ENCODE assay signal across 26 cellular contexts in genomic region chr16:15900357-15900756, GRCh38. TPM values are rescaled to one million over a fixed set of nuclear protein-coding genes. Genes with fewer than 3 reads are reported as not detected.
DNase-seq lines count a peak whose midpoint lies in the region; ATAC-seq and TF ChIP-seq lines count a peak whose summit lies in the region.
"Had no signal": no experiment of that assay in that cellular context is flagged by ENCODE, and none has a peak within 500 bp of the region (broad histone marks: within the 10 kb centered on the region; RNA-seq: fewer than 3 reads in every experiment).

No MANE protein-coding gene starts in this region.

- DNase-seq in HCT116 (ENCODE audit: low read depth, low spot score) (no peak), RWPE1 (ENCODE audit: low spot score) (no peak), epithelial cell of prostate (ENCODE audit: low read depth, low spot score) (no peak), suprapubic skin (ENCODE audit: low spot score in 2 of 2) (no peak), esophagus muscularis mucosa (ENCODE audit: extremely low spot score) (no peak), retina (no peak), MG63 (no peak)
- DNase-seq: CD8-positive, alpha-beta memory T cell; DMS 273 treated with DMSO at 0.1 percent for 48 hours; DMS79; GDM1; H7; KBM-7; MM.1S; NCI-H1048; NCI-H1417; NCI-H1694; NCI-H2029 treated with DMSO at 0.1 percent for 48 hours; NCI-H446 treated with DMSO at 0.1 percent for 48 hours; NCI-H526; NCI-H82 had no signal

- POLR2A ChIA-PET in HCT116 (lab: Charles Lee) (interaction anchor here (0.8 to 1.9 kb wide), 4 partner anchors 12 to 52 kb away, joined by 3 to 18 read pairs (median 3); partner anchors contain the start of gene CEP20), RWPE1 (lab: Yijun Ruan, JAX; ENCODE audit: low non-redundant PET) (no interaction called here)

- ATAC-seq in HCT116 = no peak
- ATAC-seq: Right ventricle myocardium inferior had no signal

- no peak for TF ChIP-seq CTCF in HCT116 (IDR thresholded peaks at IDR 0.05 in 2 of 3, conservative IDR thresholded peaks at IDR 0.05 in 1 of 3; ENCODE audit: borderline replicate concordance in 1 of 3, insufficient read depth in 1 of 3, low read depth in 2 of 3, low read length in 2 of 3)
- TF ChIP-seq CTCF in RWPE1 (conservative IDR thresholded peaks at IDR 0.05; ENCODE audit: low read depth) = no peak
- no peak for TF ChIP-seq CTCF in suprapubic skin (IDR thresholded peaks at IDR 0.05)
- TF ChIP-seq CTCF in esophagus muscularis mucosa (IDR thresholded peaks at IDR 0.05) = no peak

- 76% methylated on average over 3 of the region's 3 CpGs for WGBS in suprapubic skin
- WGBS in esophagus muscularis mucosa = 94% methylated on average over 3 of the region's 3 CpGs

- H3K27me3 ChIP-seq in HCT116 (ENCODE audit: insufficient read depth, low read length) = no peaks in the 10 kb centered on the region
- no peaks in the 10 kb centered on the region for H3K27me3 ChIP-seq in suprapubic skin
- H3K27me3 ChIP-seq in esophagus muscularis mucosa = no peaks in the 10 kb centered on the region
- H3K27me3 ChIP-seq in MG63 = no peaks in the 10 kb centered on the region
- H3K27me3 ChIP-seq: SJCRH30 had no signal

- H3K9me2 ChIP-seq in HCT116 (ENCODE audit: insufficient read depth) = no peaks in the 10 kb centered on the region

- H3K4me1 ChIP-seq in HCT116 (ENCODE audit: control insufficient read depth in 1 of 2, insufficient read depth in 2 of 2, low read length in 2 of 2) = peaks cover 46 to 73% of the 10 kb centered on the region in 2 experiments
- peaks cover 10% of the 10 kb centered on the region for H3K4me1 ChIP-seq in suprapubic skin
- peaks cover 0 to 5% (median 0%) of the 10 kb centered on the region in 4 donors for H3K4me1 ChIP-seq in esophagus muscularis mucosa
- H3K4me1 ChIP-seq: SJCRH30 had no signal

- intact Hi-C loops in HCT116 (cut with micrococcal nuclease) = no loop called here
- intact Hi-C loops in esophagus muscularis mucosa (cut with DNase I) = no loop called here

- H2AFZ ChIP-seq in HCT116 (ENCODE audit: low read depth, low read length, poor library complexity, severe bottlenecking) = peak overlapping the region; percentile 24
- H2AFZ ChIP-seq: GM23248 had no signal

- H3K4me3 ChIP-seq in HCT116 (replicated peaks in 1 of 2; ENCODE audit: low read depth in 1 of 2, low read length in 2 of 2) (peak overlapping the region in 1 of 2 experiments; percentile 38; a peak in 1 of 4 replicates), suprapubic skin (no peak overlapping the region), esophagus muscularis mucosa (no peak overlapping the region), MG63 (no peak overlapping the region)
- H3K4me3 ChIP-seq: GM12878, GM23248, SJCRH30 had no signal

- CTCF ChIA-PET in HCT116 (lab: Charles Lee) = interaction anchor here (0.9 to 1.7 kb wide), 2 partner anchors 9 to 25 kb away, joined by 4 read pairs; no protein-coding TSS in a partner anchor
- CTCF ChIA-PET in RWPE1 (lab: Yijun Ruan, JAX) = interaction anchor here (0.6 kb wide), 1 partner anchor 27 kb away, joined by 4 read pairs; no protein-coding TSS in a partner anchor

- H3K27ac ChIP-seq in HCT116 (ENCODE audit: low read depth, low read length) (peak overlapping the region; percentile 87), RWPE1 (peak overlapping the region; percentile 96), epithelial cell of prostate (peak overlapping the region; percentile 92), suprapubic skin (peak overlapping the region; percentile 67), esophagus muscularis mucosa (replicated peaks in 1 of 4) (no peak overlapping the region)
- H3K27ac ChIP-seq: SJCRH30 had no signal

- H4K20me1 ChIP-seq in HCT116 (ENCODE audit: insufficient read depth) = no peaks in the 10 kb centered on the region

- BruUV-seq in HCT116 (replicated peaks; lab: Mats Ljungman, UMichigan) = no TSS peak

- TF ChIP-seq EP300 in suprapubic skin (IDR thresholded peaks at IDR 0.05) (no peak), esophagus muscularis mucosa (IDR thresholded peaks at IDR 0.05) (no peak)

- RAD21 ChIA-PET in HCT116 (lab: Charles Lee; ENCODE audit: low non-redundant PET in 1 of 2, low total read pairs in 2 of 2, uncharacterized antibody in 2 of 2, unreplicated experiment in 2 of 2) = interaction anchor here (0.5 to 1.0 kb wide), 2 partner anchors 12 to 194 kb away, joined by 3 read pairs; partner anchors contain the start of gene CEP20 (in 1 of the 2)

- TF ChIP-seq POLR2A in HCT116 (IDR thresholded peaks at IDR 0.05; ENCODE audit: borderline replicate concordance, extremely low read depth, insufficient read depth, insufficient read length) (no peak), suprapubic skin (IDR thresholded peaks at IDR 0.05) (no peak), esophagus muscularis mucosa (IDR thresholded peaks at IDR 0.05; ENCODE audit: low read depth) (no peak)

- H3K4me2 ChIP-seq in HCT116 (ENCODE audit: low read length) = peak overlapping the region; percentile 75

- no peaks in the 10 kb centered on the region for H3K9me3 ChIP-seq in HCT116 (ENCODE audit: control insufficient read depth in 1 of 2, insufficient read depth in 1 of 2, low read depth in 1 of 2, low read length in 2 of 2)
- no peaks in the 10 kb centered on the region for H3K9me3 ChIP-seq in suprapubic skin
- no peaks in the 10 kb centered on the region for H3K9me3 ChIP-seq in esophagus muscularis mucosa
- H3K9me3 ChIP-seq in MG63 = no peaks in the 10 kb centered on the region
- H3K9me3 ChIP-seq: SJCRH30 had no signal

- peak overlapping the region; percentile 55 for H3K9ac ChIP-seq in HCT116 (ENCODE audit: low read length)
- H3K9ac ChIP-seq: GM23248 had no signal

- no peak for TF ChIP-seq RAD21 in HCT116 (IDR thresholded peaks at IDR 0.05; ENCODE audit: low read depth)

- H3K36me3 ChIP-seq in HCT116 (ENCODE audit: control insufficient read depth in 1 of 2, insufficient read depth in 2 of 2, low read length in 2 of 2) (no peaks in the 10 kb centered on the region), suprapubic skin (no peaks in the 10 kb centered on the region), esophagus muscularis mucosa (no peaks in the 10 kb centered on the region), MG63 (no peaks in the 10 kb centered on the region)
- H3K36me3 ChIP-seq: SJCRH30 had no signal

- no peaks in the 10 kb centered on the region for H3K79me2 ChIP-seq in HCT116 (ENCODE audit: insufficient read depth, low read length)

TF ChIP-seq in HCT116, 20 proteins besides CTCF, POLR2A, EP300 and RAD21 (continues in another document):
- no peak for TF ChIP-seq FOSL1 (IDR thresholded peaks at IDR 0.05; ENCODE audit: low read depth)
- no peak for TF ChIP-seq JUND (IDR thresholded peaks at IDR 0.05)
- TF ChIP-seq TCF7L2 (IDR thresholded peaks at IDR 0.05; ENCODE audit: borderline replicate concordance, extremely low read depth, insufficient read depth, insufficient read length) = no peak
- TF ChIP-seq MAX (IDR thresholded peaks at IDR 0.05) = no peak
- TF ChIP-seq YY1 (IDR thresholded peaks at IDR 0.05; ENCODE audit: extremely low read depth, insufficient replicate concordance, low read depth, low read length) = no peak
- no peak for TF ChIP-seq REST (IDR thresholded peaks at IDR 0.05; ENCODE audit: low read depth)
- TF ChIP-seq SRF (IDR thresholded peaks at IDR 0.05; ENCODE audit: low read depth) = no peak
- no peak for TF ChIP-seq POLR2AphosphoS5 (IDR thresholded peaks at IDR 0.05; ENCODE audit: low read depth, low read length)
- no peak for TF ChIP-seq CEBPB (IDR thresholded peaks at IDR 0.05; ENCODE audit: low read depth)
- no peak for TF ChIP-seq EGR1 (IDR thresholded peaks at IDR 0.05; ENCODE audit: low read depth)

RNA-seq across cellular contexts. Expression of gene CEP20, which starts 12.0 kb away (rescaled TPM):
- 67.7 TPM for total RNA-seq in HCT116 (2021; ENCODE audit: unreplicated experiment)
- polyA plus RNA-seq in HCT116 (2012) = 29.2 and 36.3 TPM in 2 replicates
- 10 to 100 TPM; 31.2 to 45.1 (median 39.5) TPM for total RNA-seq in suprapubic skin
- total RNA-seq in esophagus muscularis mucosa = 10 to 100 TPM; 25.2 to 36.1 (median 32.0) TPM
- total RNA-seq in MG63 (2014; rRNA removed; shearing (Covaris generic); ENCODE audit: low replicate concordance) = 110 and 122 TPM in 2 replicates

RNA-seq across cellular contexts. Expression of gene MYH11, which starts 43.5 kb away (rescaled TPM):
- total RNA-seq in HCT116 (2021; ENCODE audit: unreplicated experiment) (0.61 TPM), suprapubic skin (10 to 100 TPM; 24.2 to 54.8 (median 36.0) TPM), esophagus muscularis mucosa (over 10,000 TPM in 3 of 4 donors, 1,000 to 10,000 TPM in 1; 9,583 to 20,476 (median 14,208) TPM)
- 0.35 and 0.36 TPM in 2 replicates for polyA plus RNA-seq in HCT116 (2012)
- 0.03 TPM in 1 of 2 replicates, not detected in the other for total RNA-seq in MG63 (2014; rRNA removed; shearing (Covaris generic); ENCODE audit: low replicate concordance)
- total RNA-seq: A673; CD8-positive, alpha-beta memory T cell; GM23248; H7 had no signal

RNA-seq across cellular contexts. Expression of gene ABCC1, which starts 49.1 kb away (rescaled TPM):
- total RNA-seq in HCT116 (2021; ENCODE audit: unreplicated experiment) (61.9 TPM), suprapubic skin (10 to 100 TPM; 22.1 to 37.4 (median 27.2) TPM), esophagus muscularis mucosa (100 to 1,000 TPM in 2 of 4 donors, 10 to 100 TPM in 2; 61.8 to 141 (median 103) TPM)
- polyA plus RNA-seq in HCT116 (2012) = 47.3 and 48.1 TPM in 2 replicates
- total RNA-seq in MG63 (2014; rRNA removed; shearing (Covaris generic); ENCODE audit: low replicate concordance) = 35.8 and 48.0 TPM in 2 replicates

Comparison
In these comparisons a context has a peak if more than half of its experiments do, and no peak if none do; other contexts are left out.
1. H3K27ac ChIP-seq: peak in HCT116 (single experiment), RWPE1 (single experiment), epithelial cell of prostate (single experiment) and suprapubic skin (single experiment); none in esophagus muscularis mucosa (0 of 4).
2. RNA of gene MYH11, which starts 43.5 kb away (total RNA-seq): 9,583 to 20,476 TPM in esophagus muscularis mucosa; 24.2 to 54.8 TPM in suprapubic skin, 0.61 TPM in HCT116 (single experiment) and 0.03 TPM in MG63; every median in the first group is over 100 times any median in the second.